In genomic region chr1:14929547-14930223, GRCh38 we compare ENCODE assay signal across 1 cellular context.
TF ChIP-seq lines count a peak whose summit lies in the region.

No MANE protein-coding gene starts in this region.

TF ChIP-seq in K562, 482 proteins besides CTCF, POLR2A, EP300 and RAD21 (continued from another document and continues in another):
- TF ChIP-seq HMBOX1 (IDR thresholded peaks at IDR 0.05) (peak; percentile 43; the same call in 1 of the 2 replicates), CSDE1 (IDR thresholded peaks at IDR 0.05) (no peak), ZSCAN29 (IDR thresholded peaks at IDR 0.05) (no peak), ZNF282 (CRISPR knock-in tag; IDR thresholded peaks at IDR 0.05) (no peak), MECOM (CRISPR knock-in tag; IDR thresholded peaks at IDR 0.05) (no peak), ZHX1 (conservative IDR thresholded peaks at IDR 0.05; ENCODE audit: low read length) (no peak), DLX4 (CRISPR knock-in tag; IDR thresholded peaks at IDR 0.05) (no peak), SREBF1 (IDR thresholded peaks at IDR 0.05; ENCODE audit: borderline replicate concordance, low read depth, low read length) (no peak), DMBX1 (CRISPR knock-in tag; IDR thresholded peaks at IDR 0.05; ENCODE audit: borderline replicate concordance) (no peak), RNF2 (IDR thresholded peaks at IDR 0.05) (no peak), ZNF239 (CRISPR knock-in tag; IDR thresholded peaks at IDR 0.05) (no peak), TRIM25 (IDR thresholded peaks at IDR 0.05; ENCODE audit: borderline replicate concordance) (no peak), CBFB (CRISPR knock-in tag; IDR thresholded peaks at IDR 0.05) (no peak), CREB5 (CRISPR knock-in tag; IDR thresholded peaks at IDR 0.05) (no peak), ATF2 (CRISPR knock-in tag; IDR thresholded peaks at IDR 0.05) (no peak), ZC3H4 (CRISPR knock-in tag; IDR thresholded peaks at IDR 0.05; ENCODE audit: borderline replicate concordance) (no peak), SMC3 (conservative IDR thresholded peaks at IDR 0.05; ENCODE audit: insufficient read depth, low read depth, low read length) (no peak), TAF7 (tag; IDR thresholded peaks at IDR 0.05) (no peak), SOX6 (IDR thresholded peaks at IDR 0.05) (peak; percentile 63), HIVEP1 (CRISPR knock-in tag; IDR thresholded peaks at IDR 0.05) (no peak), PTRF (tag; IDR thresholded peaks at IDR 0.05) (no peak), ZNF253 (CRISPR knock-in tag; conservative IDR thresholded peaks at IDR 0.05) (no peak), STAT5B (CRISPR knock-in tag; IDR thresholded peaks at IDR 0.05) (no peak), PHF21A (IDR thresholded peaks at IDR 0.05; ENCODE audit: borderline replicate concordance, low read depth) (no peak), MTA3 (IDR thresholded peaks at IDR 0.05; ENCODE audit: borderline replicate concordance) (0 out of 2 replicates have a peak, but pooled peaks have one; percentile 27), KLF13 (tag; IDR thresholded peaks at IDR 0.05; ENCODE audit: borderline replicate concordance, low read depth) (no peak), ZBTB43 (CRISPR knock-in tag; IDR thresholded peaks at IDR 0.05) (no peak), MXI1 (IDR thresholded peaks at IDR 0.05; ENCODE audit: low read depth, low read length) (no peak), MCM3 (IDR thresholded peaks at IDR 0.05) (no peak), FOXM1 (IDR thresholded peaks at IDR 0.05; ENCODE audit: low read depth) (no peak), FOXM1 (CRISPR knock-in tag; IDR thresholded peaks at IDR 0.05; ENCODE audit: low read depth) (no peak), PHF20 (IDR thresholded peaks at IDR 0.05; ENCODE audit: partially characterized antibody) (no peak), PATZ1 (CRISPR knock-in tag; IDR thresholded peaks at IDR 0.05; ENCODE audit: borderline replicate concordance) (no peak), ZNF23 (CRISPR knock-in tag; IDR thresholded peaks at IDR 0.05) (no peak), HDAC1 (IDR thresholded peaks at IDR 0.05) (peak in 1 of 2 experiments; percentile 83; a peak in 2 of 4 replicates), ELF1 (tag; IDR thresholded peaks at IDR 0.05) (no peak), RREB1 (CRISPR knock-in tag; IDR thresholded peaks at IDR 0.05) (no peak), ARNT (IDR thresholded peaks at IDR 0.05) (peak in 1 of 2 experiments; percentile 73; a peak in 1 of 4 replicates), ZNF224 (CRISPR knock-in tag; IDR thresholded peaks at IDR 0.05) (no peak)
- TF ChIP-seq, protein P1, sequence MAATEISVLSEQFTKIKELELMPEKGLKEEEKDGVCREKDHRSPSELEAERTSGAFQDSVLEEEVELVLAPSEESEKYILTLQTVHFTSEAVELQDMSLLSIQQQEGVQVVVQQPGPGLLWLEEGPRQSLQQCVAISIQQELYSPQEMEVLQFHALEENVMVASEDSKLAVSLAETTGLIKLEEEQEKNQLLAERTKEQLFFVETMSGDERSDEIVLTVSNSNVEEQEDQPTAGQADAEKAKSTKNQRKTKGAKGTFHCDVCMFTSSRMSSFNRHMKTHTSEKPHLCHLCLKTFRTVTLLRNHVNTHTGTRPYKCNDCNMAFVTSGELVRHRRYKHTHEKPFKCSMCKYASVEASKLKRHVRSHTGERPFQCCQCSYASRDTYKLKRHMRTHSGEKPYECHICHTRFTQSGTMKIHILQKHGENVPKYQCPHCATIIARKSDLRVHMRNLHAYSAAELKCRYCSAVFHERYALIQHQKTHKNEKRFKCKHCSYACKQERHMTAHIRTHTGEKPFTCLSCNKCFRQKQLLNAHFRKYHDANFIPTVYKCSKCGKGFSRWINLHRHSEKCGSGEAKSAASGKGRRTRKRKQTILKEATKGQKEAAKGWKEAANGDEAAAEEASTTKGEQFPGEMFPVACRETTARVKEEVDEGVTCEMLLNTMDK (IDR thresholded peaks at IDR 0.05; ENCODE audit: borderline replicate concordance, insufficient read depth, low read depth, low read length, poor library complexity, severe bottlenecking), result no peak
- TF ChIP-seq, protein P2, sequence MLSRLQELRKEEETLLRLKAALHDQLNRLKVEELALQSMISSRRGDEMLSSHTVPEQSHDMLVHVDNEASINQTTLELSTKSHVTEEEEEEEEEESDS (CRISPR knock-in tag; IDR thresholded peaks at IDR 0.05), result no peak
- TF ChIP-seq, protein P3, sequence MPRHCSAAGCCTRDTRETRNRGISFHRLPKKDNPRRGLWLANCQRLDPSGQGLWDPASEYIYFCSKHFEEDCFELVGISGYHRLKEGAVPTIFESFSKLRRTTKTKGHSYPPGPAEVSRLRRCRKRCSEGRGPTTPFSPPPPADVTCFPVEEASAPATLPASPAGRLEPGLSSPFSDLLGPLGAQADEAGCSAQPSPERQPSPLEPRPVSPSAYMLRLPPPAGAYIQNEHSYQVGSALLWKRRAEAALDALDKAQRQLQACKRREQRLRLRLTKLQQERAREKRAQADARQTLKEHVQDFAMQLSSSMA (CRISPR knock-in tag; IDR thresholded peaks at IDR 0.05), result no peak
